10 cellular contexts compared by ENCODE assay signal in genomic region chr4:3257125-3257690, GRCh38. TPM values are rescaled to one million over a fixed set of nuclear protein-coding genes. Genes with fewer than 3 reads are reported as not detected.
DNase-seq lines count a peak whose midpoint lies in the region; ATAC-seq and TF ChIP-seq lines count a peak whose summit lies in the region.
"Had no signal": no experiment of that assay in that cellular context is flagged by ENCODE, and none has a peak within 500 bp of the region (broad histone marks: within the 10 kb centered on the region; RNA-seq: fewer than 3 reads in every experiment).

No MANE protein-coding gene starts in this region.

- H4K20me1 ChIP-seq in BLaER1 = no peaks in the 10 kb centered on the region

- peak overlapping the region; percentile 89 for H3K4me2 ChIP-seq in BLaER1

- H3K36me3 ChIP-seq in BLaER1 = 0 out of 2 replicates have a peak, but pooled peaks cover 4% of the 10 kb centered on the region
- no peaks in the 10 kb centered on the region for H3K36me3 ChIP-seq in H7 (replicated peaks; ENCODE audit: control insufficient read depth, insufficient read depth, low read length)
- no peaks in the 10 kb centered on the region for H3K36me3 ChIP-seq in prostate gland

- 77% methylated on average over 12 of the region's 12 CpGs for WGBS in prostate gland

- H3K4me3 ChIP-seq in BLaER1 (no peak overlapping the region), H7 (ENCODE audit: insufficient read depth, low read depth, low read length) (no peak overlapping the region), prostate gland (no peak overlapping the region)

- H3K27me3 ChIP-seq in BLaER1 = no peaks in the 10 kb centered on the region
- no peaks in the 10 kb centered on the region for H3K27me3 ChIP-seq in H7 (ENCODE audit: control insufficient read depth, insufficient read depth, low read length)
- H3K27me3 ChIP-seq in prostate gland (replicated peaks; ENCODE audit: insufficient read depth) = no peaks in the 10 kb centered on the region

- H3K4me3 Mint-ChIP-seq in glutamatergic neuron (ENCODE audit: unreplicated experiment) = no peak overlapping the region
- H3K4me3 Mint-ChIP-seq: CD4-positive, CD25-positive, alpha-beta regulatory T cell; central memory CD8-positive, alpha-beta T cell had no signal

- peak overlapping the region; percentile 49; the same call in 1 of the 2 replicates for H3K9ac ChIP-seq in BLaER1

- no peak for TF ChIP-seq POLR2A in prostate gland (IDR thresholded peaks at IDR 0.05)

- no peaks in the 10 kb centered on the region for H3K4me1 Mint-ChIP-seq in glutamatergic neuron (ENCODE audit: low read depth, unreplicated experiment)
- H3K4me1 Mint-ChIP-seq: CD4-positive, CD25-positive, alpha-beta regulatory T cell; central memory CD8-positive, alpha-beta T cell had no signal

- H3K36me3 Mint-ChIP-seq in glutamatergic neuron (ENCODE audit: unreplicated experiment) = no peaks in the 10 kb centered on the region
- H3K36me3 Mint-ChIP-seq: CD4-positive, CD25-positive, alpha-beta regulatory T cell had no signal

- peak; percentile 49 for DNase-seq in H7
- DNase-seq in NCI-H2196 treated with DMSO at 0.1 percent for 48 hours (lab: John Stamatoyannopoulos, UW; ENCODE audit: unreplicated experiment) = peak; percentile 89
- peak; percentile 14 for DNase-seq in glutamatergic neuron
- no peak for DNase-seq in prostate gland (ENCODE audit: low spot score)
- DNase-seq in dedifferentiated amniotic fluid mesenchymal stem cell (ENCODE audit: extremely low spot score) = no peak
- DNase-seq: CD4-positive, CD25-positive, alpha-beta regulatory T cell had no signal

- TF ChIP-seq CTCF in glutamatergic neuron (IDR thresholded peaks at IDR 0.05; ENCODE audit: partially characterized antibody, unreplicated experiment) = no peak
- no peak for TF ChIP-seq CTCF in prostate gland (IDR thresholded peaks at IDR 0.05)

- H3K27ac Mint-ChIP-seq in glutamatergic neuron (ENCODE audit: unreplicated experiment) = no peak overlapping the region
- H3K27ac Mint-ChIP-seq: CD4-positive, CD25-positive, alpha-beta regulatory T cell had no signal

- H3K27me3 Mint-ChIP-seq in glutamatergic neuron (ENCODE audit: unreplicated experiment) = peaks cover 1% of the 10 kb centered on the region
- H3K27me3 Mint-ChIP-seq: CD4-positive, CD25-positive, alpha-beta regulatory T cell; central memory CD8-positive, alpha-beta T cell had no signal

- intact Hi-C loops in prostate gland (cut with DNase I) = no loop called here

- peaks cover 63% of the 10 kb centered on the region for H3K4me1 ChIP-seq in BLaER1
- no peaks in the 10 kb centered on the region for H3K4me1 ChIP-seq in prostate gland (replicated peaks)

- no peak for ATAC-seq in HG03342 (IDR thresholded peaks at IDR 0.05; ENCODE audit: unreplicated experiment)
- no peak for ATAC-seq in GM21723 (IDR thresholded peaks at IDR 0.05; ENCODE audit: unreplicated experiment)

- H3K9me3 ChIP-seq in BLaER1 (no peaks in the 10 kb centered on the region), prostate gland (no peaks in the 10 kb centered on the region)

- H3K27ac ChIP-seq in BLaER1 (peak overlapping the region; percentile 74), prostate gland (no peak overlapping the region)

- H3K9me3 Mint-ChIP-seq in glutamatergic neuron (ENCODE audit: unreplicated experiment) = peaks cover 4% of the 10 kb centered on the region
- H3K9me3 Mint-ChIP-seq: CD4-positive, CD25-positive, alpha-beta regulatory T cell; central memory CD8-positive, alpha-beta T cell had no signal

RNA-seq across cellular contexts. Expression of gene MSANTD1, which starts 8.2 kb away (rescaled TPM):
- total RNA-seq in H7 (2014; rRNA removed; shearing (Covaris generic)) = 0.07 and 0.24 TPM in 2 replicates
- total RNA-seq in glutamatergic neuron (ENCODE audit: unreplicated experiment) (2.6 TPM), prostate gland (1 to 10 TPM; 1.2 to 4.4 TPM)

RNA-seq across cellular contexts. Expression of gene RGS12, which starts 35.6 kb away (rescaled TPM):
- total RNA-seq in H7 (2014; rRNA removed; shearing (Covaris generic)) = 18.7 and 19.7 TPM in 2 replicates
- total RNA-seq in glutamatergic neuron (ENCODE audit: unreplicated experiment) = 107 TPM
- total RNA-seq in prostate gland = 10 to 100 TPM; 33.7 to 36.5 TPM

Comparison
In these comparisons a context has a peak if more than half of its experiments do, and no peak if none do; other contexts are left out.
1. DNase-seq: peak in H7 (single experiment), NCI-H2196 treated with DMSO at 0.1 percent for 48 hours (single experiment) and glutamatergic neuron (single experiment); none in prostate gland (single experiment) and dedifferentiated amniotic fluid mesenchymal stem cell (single experiment).